8 cellular contexts compared by ENCODE assay signal in the genomic region with DNA sequence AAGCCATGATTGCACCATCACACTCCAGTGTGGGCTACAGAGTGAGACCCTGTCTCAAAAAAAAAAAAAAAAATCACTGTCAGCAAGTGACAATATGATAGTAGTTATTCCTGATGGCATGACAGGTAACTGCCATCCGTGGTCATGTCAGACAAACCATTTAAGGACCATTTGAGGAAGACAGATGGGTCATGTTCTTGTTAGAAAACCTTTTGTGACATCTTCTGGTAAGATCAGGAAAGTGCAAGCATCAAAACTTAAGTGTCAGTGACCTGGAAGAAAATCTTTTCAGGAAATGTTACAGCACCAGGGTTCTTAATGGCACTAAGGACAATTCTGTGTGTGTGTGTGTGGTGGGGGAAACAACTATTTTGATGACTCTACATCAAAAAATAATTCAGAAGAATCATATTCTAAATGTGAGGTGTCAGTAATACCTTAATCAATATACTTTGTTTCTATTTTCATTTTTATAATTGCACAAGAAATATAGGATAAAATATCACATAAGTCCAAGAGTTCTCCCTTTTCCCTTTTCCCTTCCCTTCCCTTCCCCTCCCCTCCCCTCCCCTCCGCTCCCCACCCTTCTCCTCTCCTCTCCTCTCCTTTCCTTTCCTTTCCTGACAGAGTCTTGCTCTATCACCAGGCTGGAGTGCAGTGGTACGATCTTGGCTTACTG. TPM values are rescaled to one million over a fixed set of nuclear protein-coding genes. Genes with fewer than 3 reads are reported as not detected.
DNase-seq lines count a peak whose midpoint lies in the region; ATAC-seq lines count a peak whose summit lies in the region.

No MANE protein-coding gene starts in this region.

- ATAC-seq in T-helper 17 cell (no peak), GM19324 (IDR thresholded peaks at IDR 0.05; ENCODE audit: low FRiP score, unreplicated experiment) (no peak), GM18873 (IDR thresholded peaks at IDR 0.05; ENCODE audit: low FRiP score, unreplicated experiment) (no peak)

- no peaks in the 10 kb centered on the region for H3K9me3 ChIP-seq in T-helper 17 cell (ENCODE audit: control insufficient read depth, low read length, poor library complexity, severe bottlenecking)

- H3K4me1 Mint-ChIP-seq in T-helper 17 cell = peaks cover 9% of the 10 kb centered on the region

- H3K27ac Mint-ChIP-seq in T-helper 17 cell = peak overlapping the region; percentile 60

- H3K36me3 Mint-ChIP-seq in T-helper 17 cell (ENCODE audit: low read depth) = no peaks in the 10 kb centered on the region

- H3K27me3 Mint-ChIP-seq in T-helper 17 cell = no peaks in the 10 kb centered on the region

- peak; percentile 10 for DNase-seq in DMS 273 treated with DMSO at 0.1 percent for 48 hours (lab: John Stamatoyannopoulos, UW)
- peak; percentile 25 for DNase-seq in HT1080 (ENCODE audit: low read depth)
- no peak for DNase-seq in T-helper 17 cell
- peak; percentile 37 for DNase-seq in iris pigment epithelial cell (ENCODE audit: low read depth)
- DNase-seq in NCI-H226 = no peak
- DNase-seq in KG1 (lab: John Stamatoyannopoulos, UW) = no peak

- H3K4me3 Mint-ChIP-seq in T-helper 17 cell = no peak overlapping the region

RNA-seq across cellular contexts. Expression of a gene that starts 17.8 kb away (rescaled TPM):
- 17.7 and 23.8 TPM in 2 replicates for total RNA-seq in HT1080 (2014; rRNA removed; shearing (Covaris generic))
- polyA plus RNA-seq in HT1080 (2015; cell fraction: cytosol; rRNA removed) = 8.6 and 9.9 TPM in 2 replicates
- 30.6 and 41.6 TPM in 2 replicates for polyA plus RNA-seq in HT1080 (2015; cell fraction: nucleus; rRNA removed)
- total RNA-seq in T-helper 17 cell = 10 to 100 TPM; 15.7 to 19.0 TPM

RNA-seq across cellular contexts. Expression of a gene that starts 43.6 kb away (rescaled TPM):
- total RNA-seq in HT1080 (2014; rRNA removed; shearing (Covaris generic)) = 0.24 TPM in 1 of 2 replicates, not detected in the other
- not detected in 2 replicates for polyA plus RNA-seq in HT1080 (2015; cell fraction: cytosol; rRNA removed)
- 0.12 TPM in 1 of 2 replicates, not detected in the other for polyA plus RNA-seq in HT1080 (2015; cell fraction: nucleus; rRNA removed)
- not detected for total RNA-seq in T-helper 17 cell

Comparison
In these comparisons a context has a peak if more than half of its experiments do, and no peak if none do; other contexts are left out.
1. DNase-seq: peak in DMS 273 treated with DMSO at 0.1 percent for 48 hours (single experiment), HT1080 (single experiment) and iris pigment epithelial cell (single experiment); none in T-helper 17 cell (0 of 3), NCI-H226 (single experiment) and KG1 (single experiment).